ENCODE assay signal across 15 cellular contexts in the genomic region with DNA sequence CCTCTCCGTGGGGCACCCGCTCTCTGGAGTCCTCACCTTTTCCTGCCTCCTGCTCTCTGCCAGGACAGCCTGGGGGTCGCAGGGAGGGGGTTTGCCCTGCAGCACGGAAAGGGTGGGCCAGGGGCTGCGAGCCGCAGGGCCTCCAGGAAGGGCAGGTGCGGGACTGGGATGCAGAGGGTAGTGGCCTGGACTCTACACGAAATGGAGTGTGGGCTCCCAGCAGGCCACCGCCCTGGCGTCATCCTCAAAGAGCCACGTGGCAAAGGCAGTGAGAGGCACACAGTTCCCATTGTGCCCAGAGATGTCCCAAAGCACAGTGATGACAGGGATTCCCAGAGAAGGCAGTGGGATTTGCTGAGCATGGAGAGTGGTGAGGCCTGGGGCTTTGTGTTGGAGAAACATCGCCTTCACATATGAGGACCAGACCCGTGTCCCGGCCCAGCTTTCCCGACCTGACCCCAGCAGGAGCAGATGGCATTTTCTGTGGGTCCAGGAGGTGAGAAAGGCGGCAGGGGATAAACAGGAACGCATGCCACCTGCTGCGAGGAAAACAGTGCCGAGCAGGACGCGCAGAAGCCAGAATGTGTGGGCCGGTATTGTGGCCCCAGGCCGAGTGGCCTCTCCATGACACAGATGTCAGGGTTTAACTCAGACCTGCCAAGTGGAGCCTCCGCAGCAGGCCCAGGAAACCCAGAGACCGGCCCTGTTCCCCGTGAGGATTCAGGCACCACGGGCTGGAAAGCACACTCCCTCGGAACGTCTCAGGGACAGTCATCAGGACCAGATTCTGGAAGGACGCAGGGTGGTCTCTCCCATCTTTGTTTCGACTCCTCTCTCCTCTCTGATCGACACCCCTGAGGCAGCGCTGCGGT.
DNase-seq lines count a peak whose midpoint lies in the region; ATAC-seq and TF ChIP-seq lines count a peak whose summit lies in the region.
"Had no signal": no experiment of that assay in that cellular context is flagged by ENCODE, and none has a peak within 500 bp of the region (broad histone marks: within the 10 kb centered on the region; RNA-seq: fewer than 3 reads in every experiment).

No MANE protein-coding gene starts in this region.

- H3K9me3 ChIP-seq in heart left ventricle (peaks cover 0 to 16% (median 0%) of the 10 kb centered on the region in 12 donors), esophagus muscularis mucosa (peaks cover 0 to 14% (median 0%) of the 10 kb centered on the region in 4 donors), upper lobe of right lung (no peaks in the 10 kb centered on the region)
- H3K9me3 ChIP-seq: Caco-2 had no signal

- DNase-seq in heart left ventricle (peak in 1 of 5 donors; percentile 53), Right ventricle myocardium superior (no peak), esophagus muscularis mucosa (ENCODE audit: extremely low spot score) (peak; percentile 77), left lobe of liver (ENCODE audit: low spot score) (no peak), upper lobe of right lung (no peak), GOT3 (lab: John Stamatoyannopoulos, UW) (no peak), NCI-H2196 (lab: John Stamatoyannopoulos, UW; ENCODE audit: unreplicated experiment) (no peak)
- DNase-seq: 8988T; AML-193; Caco-2; CD8-positive, alpha-beta memory T cell; DND-41; GDM1 had no signal

- intact Hi-C loops in heart left ventricle (cut with DNase I): no loop called here
- intact Hi-C loops in Right ventricle myocardium superior (cut with DNase I): no loop called here
- intact Hi-C loops in esophagus muscularis mucosa (cut with DNase I): no loop called here
- intact Hi-C loops in upper lobe of right lung (cut with DNase I): no loop called here

- H3K36me3 ChIP-seq in heart left ventricle (no peaks in the 10 kb centered on the region), esophagus muscularis mucosa (no peaks in the 10 kb centered on the region), upper lobe of right lung (no peaks in the 10 kb centered on the region)
- H3K36me3 ChIP-seq: BLaER1 had no signal

- TF ChIP-seq CTCF in heart left ventricle (IDR thresholded peaks at IDR 0.05) (no peak), esophagus muscularis mucosa (IDR thresholded peaks at IDR 0.05) (no peak), upper lobe of right lung (IDR thresholded peaks at IDR 0.05) (no peak)

- H3K27me3 ChIP-seq in heart left ventricle (peaks cover 0 to 16% (median 0%) of the 10 kb centered on the region in 9 donors), esophagus muscularis mucosa (peaks cover 0 to 21% (median 0%) of the 10 kb centered on the region in 4 donors), upper lobe of right lung (no peaks in the 10 kb centered on the region)
- H3K27me3 ChIP-seq: BLaER1 had no signal

- peak overlapping the region in 2 of 12 donors; percentile 32 to 34 for H3K27ac ChIP-seq in heart left ventricle
- no peak overlapping the region for H3K27ac ChIP-seq in esophagus muscularis mucosa (replicated peaks in 1 of 4)
- no peak overlapping the region for H3K27ac ChIP-seq in upper lobe of right lung
- H3K27ac ChIP-seq: BLaER1 had no signal

- TF ChIP-seq POLR2A in heart left ventricle (IDR thresholded peaks at IDR 0.05) (no peak), esophagus muscularis mucosa (IDR thresholded peaks at IDR 0.05; ENCODE audit: low read depth) (no peak)

- H3K4me3 ChIP-seq in heart left ventricle: no peak overlapping the region
- H3K4me3 ChIP-seq in esophagus muscularis mucosa: no peak overlapping the region
- H3K4me3 ChIP-seq in upper lobe of right lung: no peak overlapping the region
- H3K4me3 ChIP-seq: BLaER1, GM23338 had no signal

- H3K4me1 ChIP-seq in heart left ventricle (no peaks in the 10 kb centered on the region), esophagus muscularis mucosa (no peaks in the 10 kb centered on the region), upper lobe of right lung (no peaks in the 10 kb centered on the region)
- H3K4me1 ChIP-seq: Caco-2 had no signal

- 64 to 72% (median 71%) methylated on average over 33 to 34 of the region's 34 CpGs for WGBS in heart left ventricle, 4 donors
- 80% methylated on average over 33 of the region's 34 CpGs for WGBS in esophagus muscularis mucosa

- peak in 3 of 4 donors; percentile 13 to 58 (median 47) for ATAC-seq in heart left ventricle
- no peak for ATAC-seq in Right ventricle myocardium superior (ENCODE audit: poor library complexity)
- peak; percentile 4 for ATAC-seq in left lobe of liver
- ATAC-seq in upper lobe of right lung: peak; percentile 7
- ATAC-seq: GM23338 had no signal

- no peak for TF ChIP-seq EP300 in esophagus muscularis mucosa (IDR thresholded peaks at IDR 0.05)
